ENCODE assay signal across 1 cellular context in the genomic region with DNA sequence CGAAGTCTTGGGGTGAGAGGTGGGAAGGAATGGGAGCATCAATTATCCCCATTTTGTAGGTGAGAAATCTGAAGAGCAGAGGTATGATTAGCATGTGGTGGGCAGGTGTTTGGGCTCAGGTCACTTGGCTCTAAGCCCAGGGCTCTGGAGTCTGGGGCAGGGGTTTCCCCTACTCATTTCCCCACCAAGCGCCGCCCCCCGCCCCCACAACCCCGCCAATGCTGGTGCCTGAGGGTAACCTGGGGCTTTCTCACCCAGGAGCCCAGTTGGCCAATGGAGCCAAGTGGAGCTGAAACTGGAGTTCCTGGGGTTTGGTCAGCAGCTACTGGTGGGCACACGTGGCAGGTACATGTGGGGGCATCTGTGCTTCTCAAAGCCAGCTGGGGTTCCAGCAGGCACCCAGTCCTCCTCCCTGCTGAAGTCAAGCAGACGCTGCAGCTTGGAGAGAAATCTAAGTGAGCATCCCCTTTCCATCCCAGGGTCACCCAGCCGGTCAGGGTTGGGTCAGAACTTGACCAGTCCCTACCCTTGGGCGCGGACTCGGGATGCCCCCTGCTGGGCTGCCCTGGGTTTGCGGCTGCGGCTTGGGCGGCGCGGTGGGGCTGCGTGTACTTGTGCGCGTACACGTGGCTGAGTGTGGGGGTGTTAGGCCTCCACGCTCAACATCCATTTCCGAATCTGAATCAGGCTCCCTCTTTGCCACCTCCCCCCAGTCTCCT.
TF ChIP-seq lines count a peak whose summit lies in the region.

No MANE protein-coding gene starts in this region.

TF ChIP-seq in GM23338, 12 proteins besides CTCF, POLR2A, EP300 and RAD21 (continued from another document):
- TF ChIP-seq, protein P1, sequence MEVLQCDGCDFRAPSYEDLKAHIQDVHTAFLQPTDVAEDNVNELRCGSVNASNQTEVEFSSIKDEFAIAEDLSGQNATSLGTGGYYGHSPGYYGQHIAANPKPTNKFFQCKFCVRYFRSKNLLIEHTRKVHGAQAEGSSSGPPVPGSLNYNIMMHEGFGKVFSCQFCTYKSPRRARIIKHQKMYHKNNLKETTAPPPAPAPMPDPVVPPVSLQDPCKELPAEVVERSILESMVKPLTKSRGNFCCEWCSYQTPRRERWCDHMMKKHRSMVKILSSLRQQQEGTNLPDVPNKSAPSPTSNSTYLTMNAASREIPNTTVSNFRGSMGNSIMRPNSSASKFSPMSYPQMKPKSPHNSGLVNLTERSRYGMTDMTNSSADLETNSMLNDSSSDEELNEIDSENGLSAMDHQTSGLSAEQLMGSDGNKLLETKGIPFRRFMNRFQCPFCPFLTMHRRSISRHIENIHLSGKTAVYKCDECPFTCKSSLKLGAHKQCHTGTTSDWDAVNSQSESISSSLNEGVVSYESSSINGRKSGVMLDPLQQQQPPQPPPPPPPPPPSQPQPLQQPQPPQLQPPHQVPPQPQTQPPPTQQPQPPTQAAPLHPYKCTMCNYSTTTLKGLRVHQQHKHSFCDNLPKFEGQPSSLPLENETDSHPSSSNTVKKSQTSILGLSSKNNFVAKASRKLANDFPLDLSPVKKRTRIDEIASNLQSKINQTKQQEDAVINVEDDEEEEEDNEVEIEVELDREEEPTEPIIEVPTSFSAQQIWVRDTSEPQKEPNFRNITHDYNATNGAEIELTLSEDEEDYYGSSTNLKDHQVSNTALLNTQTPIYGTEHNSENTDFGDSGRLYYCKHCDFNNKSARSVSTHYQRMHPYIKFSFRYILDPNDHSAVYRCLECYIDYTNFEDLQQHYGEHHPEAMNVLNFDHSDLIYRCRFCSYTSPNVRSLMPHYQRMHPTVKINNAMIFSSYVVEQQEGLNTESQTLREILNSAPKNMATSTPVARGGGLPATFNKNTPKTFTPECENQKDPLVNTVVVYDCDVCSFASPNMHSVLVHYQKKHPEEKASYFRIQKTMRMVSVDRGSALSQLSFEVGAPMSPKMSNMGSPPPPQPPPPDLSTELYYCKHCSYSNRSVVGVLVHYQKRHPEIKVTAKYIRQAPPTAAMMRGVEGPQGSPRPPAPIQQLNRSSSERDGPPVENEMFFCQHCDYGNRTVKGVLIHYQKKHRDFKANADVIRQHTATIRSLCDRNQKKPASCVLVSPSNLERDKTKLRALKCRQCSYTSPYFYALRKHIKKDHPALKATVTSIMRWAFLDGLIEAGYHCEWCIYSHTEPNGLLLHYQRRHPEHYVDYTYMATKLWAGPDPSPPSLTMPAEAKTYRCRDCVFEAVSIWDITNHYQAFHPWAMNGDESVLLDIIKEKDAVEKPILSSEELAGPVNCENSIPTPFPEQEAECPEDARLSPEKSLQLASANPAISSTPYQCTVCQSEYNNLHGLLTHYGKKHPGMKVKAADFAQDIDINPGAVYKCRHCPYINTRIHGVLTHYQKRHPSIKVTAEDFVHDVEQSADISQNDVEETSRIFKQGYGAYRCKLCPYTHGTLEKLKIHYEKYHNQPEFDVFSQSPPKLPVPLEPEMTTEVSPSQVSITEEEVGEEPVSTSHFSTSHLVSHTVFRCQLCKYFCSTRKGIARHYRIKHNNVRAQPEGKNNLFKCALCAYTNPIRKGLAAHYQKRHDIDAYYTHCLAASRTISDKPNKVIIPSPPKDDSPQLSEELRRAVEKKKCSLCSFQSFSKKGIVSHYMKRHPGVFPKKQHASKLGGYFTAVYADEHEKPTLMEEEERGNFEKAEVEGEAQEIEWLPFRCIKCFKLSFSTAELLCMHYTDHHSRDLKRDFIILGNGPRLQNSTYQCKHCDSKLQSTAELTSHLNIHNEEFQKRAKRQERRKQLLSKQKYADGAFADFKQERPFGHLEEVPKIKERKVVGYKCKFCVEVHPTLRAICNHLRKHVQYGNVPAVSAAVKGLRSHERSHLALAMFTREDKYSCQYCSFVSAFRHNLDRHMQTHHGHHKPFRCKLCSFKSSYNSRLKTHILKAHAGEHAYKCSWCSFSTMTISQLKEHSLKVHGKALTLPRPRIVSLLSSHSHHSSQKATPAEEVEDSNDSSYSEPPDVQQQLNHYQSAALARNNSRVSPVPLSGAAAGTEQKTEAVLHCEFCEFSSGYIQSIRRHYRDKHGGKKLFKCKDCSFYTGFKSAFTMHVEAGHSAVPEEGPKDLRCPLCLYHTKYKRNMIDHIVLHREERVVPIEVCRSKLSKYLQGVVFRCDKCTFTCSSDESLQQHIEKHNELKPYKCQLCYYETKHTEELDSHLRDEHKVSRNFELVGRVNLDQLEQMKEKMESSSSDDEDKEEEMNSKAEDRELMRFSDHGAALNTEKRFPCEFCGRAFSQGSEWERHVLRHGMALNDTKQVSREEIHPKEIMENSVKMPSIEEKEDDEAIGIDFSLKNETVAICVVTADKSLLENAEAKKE (CRISPR knock-in tag; IDR thresholded peaks at IDR 0.05) = no peak
- TF ChIP-seq ZNF331 (CRISPR knock-in tag; IDR thresholded peaks at IDR 0.05; ENCODE audit: low read depth) (no peak), JUNB (IDR thresholded peaks at IDR 0.05; ENCODE audit: unreplicated experiment) (no peak)
